ENCODE assay signal across 1 cellular context in the genomic region with DNA sequence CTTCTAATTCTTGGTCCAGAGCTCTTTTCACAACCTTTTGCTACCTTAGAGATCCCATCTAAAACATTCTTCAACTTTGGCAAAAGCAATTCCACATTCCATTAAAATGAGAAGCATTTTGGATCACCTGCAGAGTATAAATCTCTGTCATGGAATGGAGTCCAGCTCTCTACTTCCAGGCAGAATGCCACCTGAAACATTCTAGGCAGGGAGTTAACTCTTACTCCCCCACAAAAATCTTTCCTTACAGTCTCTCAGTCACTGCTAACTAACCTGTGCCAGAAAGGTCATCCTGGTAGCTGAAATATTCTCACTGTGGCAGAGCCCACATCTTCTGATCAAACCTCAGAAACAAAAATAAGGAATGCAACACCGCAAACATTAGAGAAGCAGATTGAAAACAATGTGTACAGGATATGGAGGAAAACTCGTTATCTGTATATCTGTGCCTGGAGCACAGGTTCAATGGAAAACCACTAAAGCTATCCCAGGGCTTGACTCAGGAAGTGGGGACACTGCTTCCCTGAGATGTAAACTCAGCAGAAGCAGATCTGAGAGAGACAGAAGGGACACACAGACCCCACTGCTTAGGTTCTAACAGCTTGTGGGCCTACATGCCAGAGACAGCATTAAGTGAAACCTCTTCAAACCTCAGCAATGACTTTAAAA.
TF ChIP-seq lines count a peak whose summit lies in the region.

No MANE protein-coding gene starts in this region.

TF ChIP-seq in SK-N-SH, 30 proteins besides CTCF, POLR2A, EP300 and RAD21 (continued from another document):
- TF ChIP-seq, protein P1, sequence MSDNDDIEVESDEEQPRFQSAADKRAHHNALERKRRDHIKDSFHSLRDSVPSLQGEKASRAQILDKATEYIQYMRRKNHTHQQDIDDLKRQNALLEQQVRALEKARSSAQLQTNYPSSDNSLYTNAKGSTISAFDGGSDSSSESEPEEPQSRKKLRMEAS (IDR thresholded peaks at IDR 0.05; ENCODE audit: low read depth), result no peak
- TF ChIP-seq MXI1 (IDR thresholded peaks at IDR 0.05; ENCODE audit: low read depth, low read length) (no peak), FOSL2 (IDR thresholded peaks at IDR 0.05; ENCODE audit: borderline replicate concordance, low read depth) (0 out of 2 replicates have a peak, but pooled peaks have one; percentile 14), SMC3 (IDR thresholded peaks at IDR 0.05; ENCODE audit: low read depth, low read length) (no peak), YY1 (IDR thresholded peaks at IDR 0.05; ENCODE audit: low read depth) (no peak), RCOR1 (IDR thresholded peaks at IDR 0.05; ENCODE audit: low read length) (no peak), POLR2AphosphoS5 (IDR thresholded peaks at IDR 0.05; ENCODE audit: low read depth, low read length) (no peak), FOXM1 (IDR thresholded peaks at IDR 0.05; ENCODE audit: low read depth) (no peak), JUND (IDR thresholded peaks at IDR 0.05) (peak; percentile 35; the same call in 1 of the 2 replicates), SIN3A (IDR thresholded peaks at IDR 0.05; ENCODE audit: borderline replicate concordance, low read depth, low read length) (no peak), TEAD4 (IDR thresholded peaks at IDR 0.05; ENCODE audit: borderline replicate concordance, insufficient read depth) (0 out of 2 replicates have a peak, but pooled peaks have one; percentile 45), CHD2 (IDR thresholded peaks at IDR 0.05; ENCODE audit: low read length, partially characterized antibody) (no peak), NFIC (IDR thresholded peaks at IDR 0.05; ENCODE audit: borderline replicate concordance) (peak; percentile 82), FOXJ3 (CRISPR knock-in tag; IDR thresholded peaks at IDR 0.05) (no peak), ELF1 (IDR thresholded peaks at IDR 0.05) (no peak), NRF1 (IDR thresholded peaks at IDR 0.05; ENCODE audit: low read depth, low read length) (no peak), MEF2A (IDR thresholded peaks at IDR 0.05; ENCODE audit: borderline replicate concordance, low read depth) (no peak), TCF12 (IDR thresholded peaks at IDR 0.05) (peak; percentile 65), TAF1 (IDR thresholded peaks at IDR 0.05; ENCODE audit: borderline replicate concordance, low read depth, low read length) (no peak), GABPA (IDR thresholded peaks at IDR 0.05; ENCODE audit: low read depth) (no peak), GATA2 (CRISPR knock-in tag; IDR thresholded peaks at IDR 0.05) (no peak)
- TF ChIP-seq, protein P2, sequence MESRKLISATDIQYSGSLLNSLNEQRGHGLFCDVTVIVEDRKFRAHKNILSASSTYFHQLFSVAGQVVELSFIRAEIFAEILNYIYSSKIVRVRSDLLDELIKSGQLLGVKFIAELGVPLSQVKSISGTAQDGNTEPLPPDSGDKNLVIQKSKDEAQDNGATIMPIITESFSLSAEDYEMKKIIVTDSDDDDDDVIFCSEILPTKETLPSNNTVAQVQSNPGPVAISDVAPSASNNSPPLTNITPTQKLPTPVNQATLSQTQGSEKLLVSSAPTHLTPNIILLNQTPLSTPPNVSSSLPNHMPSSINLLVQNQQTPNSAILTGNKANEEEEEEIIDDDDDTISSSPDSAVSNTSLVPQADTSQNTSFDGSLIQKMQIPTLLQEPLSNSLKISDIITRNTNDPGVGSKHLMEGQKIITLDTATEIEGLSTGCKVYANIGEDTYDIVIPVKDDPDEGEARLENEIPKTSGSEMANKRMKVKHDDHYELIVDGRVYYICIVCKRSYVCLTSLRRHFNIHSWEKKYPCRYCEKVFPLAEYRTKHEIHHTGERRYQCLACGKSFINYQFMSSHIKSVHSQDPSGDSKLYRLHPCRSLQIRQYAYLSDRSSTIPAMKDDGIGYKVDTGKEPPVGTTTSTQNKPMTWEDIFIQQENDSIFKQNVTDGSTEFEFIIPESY (IDR thresholded peaks at IDR 0.05; ENCODE audit: borderline replicate concordance, low read depth), result no peak
- TF ChIP-seq, protein P3, sequence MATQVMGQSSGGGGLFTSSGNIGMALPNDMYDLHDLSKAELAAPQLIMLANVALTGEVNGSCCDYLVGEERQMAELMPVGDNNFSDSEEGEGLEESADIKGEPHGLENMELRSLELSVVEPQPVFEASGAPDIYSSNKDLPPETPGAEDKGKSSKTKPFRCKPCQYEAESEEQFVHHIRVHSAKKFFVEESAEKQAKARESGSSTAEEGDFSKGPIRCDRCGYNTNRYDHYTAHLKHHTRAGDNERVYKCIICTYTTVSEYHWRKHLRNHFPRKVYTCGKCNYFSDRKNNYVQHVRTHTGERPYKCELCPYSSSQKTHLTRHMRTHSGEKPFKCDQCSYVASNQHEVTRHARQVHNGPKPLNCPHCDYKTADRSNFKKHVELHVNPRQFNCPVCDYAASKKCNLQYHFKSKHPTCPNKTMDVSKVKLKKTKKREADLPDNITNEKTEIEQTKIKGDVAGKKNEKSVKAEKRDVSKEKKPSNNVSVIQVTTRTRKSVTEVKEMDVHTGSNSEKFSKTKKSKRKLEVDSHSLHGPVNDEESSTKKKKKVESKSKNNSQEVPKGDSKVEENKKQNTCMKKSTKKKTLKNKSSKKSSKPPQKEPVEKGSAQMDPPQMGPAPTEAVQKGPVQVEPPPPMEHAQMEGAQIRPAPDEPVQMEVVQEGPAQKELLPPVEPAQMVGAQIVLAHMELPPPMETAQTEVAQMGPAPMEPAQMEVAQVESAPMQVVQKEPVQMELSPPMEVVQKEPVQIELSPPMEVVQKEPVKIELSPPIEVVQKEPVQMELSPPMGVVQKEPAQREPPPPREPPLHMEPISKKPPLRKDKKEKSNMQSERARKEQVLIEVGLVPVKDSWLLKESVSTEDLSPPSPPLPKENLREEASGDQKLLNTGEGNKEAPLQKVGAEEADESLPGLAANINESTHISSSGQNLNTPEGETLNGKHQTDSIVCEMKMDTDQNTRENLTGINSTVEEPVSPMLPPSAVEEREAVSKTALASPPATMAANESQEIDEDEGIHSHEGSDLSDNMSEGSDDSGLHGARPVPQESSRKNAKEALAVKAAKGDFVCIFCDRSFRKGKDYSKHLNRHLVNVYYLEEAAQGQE (IDR thresholded peaks at IDR 0.05; ENCODE audit: low read depth, low read length), result no peak
- TF ChIP-seq, protein P4, sequence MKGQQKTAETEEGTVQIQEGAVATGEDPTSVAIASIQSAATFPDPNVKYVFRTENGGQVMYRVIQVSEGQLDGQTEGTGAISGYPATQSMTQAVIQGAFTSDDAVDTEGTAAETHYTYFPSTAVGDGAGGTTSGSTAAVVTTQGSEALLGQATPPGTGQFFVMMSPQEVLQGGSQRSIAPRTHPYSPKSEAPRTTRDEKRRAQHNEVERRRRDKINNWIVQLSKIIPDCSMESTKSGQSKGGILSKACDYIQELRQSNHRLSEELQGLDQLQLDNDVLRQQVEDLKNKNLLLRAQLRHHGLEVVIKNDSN (IDR thresholded peaks at IDR 0.05; ENCODE audit: borderline replicate concordance, low read depth), result no peak
- TF ChIP-seq, protein P5, sequence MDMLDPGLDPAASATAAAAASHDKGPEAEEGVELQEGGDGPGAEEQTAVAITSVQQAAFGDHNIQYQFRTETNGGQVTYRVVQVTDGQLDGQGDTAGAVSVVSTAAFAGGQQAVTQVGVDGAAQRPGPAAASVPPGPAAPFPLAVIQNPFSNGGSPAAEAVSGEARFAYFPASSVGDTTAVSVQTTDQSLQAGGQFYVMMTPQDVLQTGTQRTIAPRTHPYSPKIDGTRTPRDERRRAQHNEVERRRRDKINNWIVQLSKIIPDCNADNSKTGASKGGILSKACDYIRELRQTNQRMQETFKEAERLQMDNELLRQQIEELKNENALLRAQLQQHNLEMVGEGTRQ (IDR thresholded peaks at IDR 0.05; ENCODE audit: borderline replicate concordance, low read depth, low read length), result no peak
- TF ChIP-seq, protein P6, sequence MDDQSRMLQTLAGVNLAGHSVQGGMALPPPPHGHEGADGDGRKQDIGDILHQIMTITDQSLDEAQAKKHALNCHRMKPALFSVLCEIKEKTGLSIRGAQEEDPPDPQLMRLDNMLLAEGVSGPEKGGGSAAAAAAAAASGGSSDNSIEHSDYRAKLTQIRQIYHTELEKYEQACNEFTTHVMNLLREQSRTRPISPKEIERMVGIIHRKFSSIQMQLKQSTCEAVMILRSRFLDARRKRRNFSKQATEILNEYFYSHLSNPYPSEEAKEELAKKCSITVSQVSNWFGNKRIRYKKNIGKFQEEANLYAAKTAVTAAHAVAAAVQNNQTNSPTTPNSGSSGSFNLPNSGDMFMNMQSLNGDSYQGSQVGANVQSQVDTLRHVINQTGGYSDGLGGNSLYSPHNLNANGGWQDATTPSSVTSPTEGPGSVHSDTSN (IDR thresholded peaks at IDR 0.05), result peak; percentile 76
- TF ChIP-seq, protein P7, sequence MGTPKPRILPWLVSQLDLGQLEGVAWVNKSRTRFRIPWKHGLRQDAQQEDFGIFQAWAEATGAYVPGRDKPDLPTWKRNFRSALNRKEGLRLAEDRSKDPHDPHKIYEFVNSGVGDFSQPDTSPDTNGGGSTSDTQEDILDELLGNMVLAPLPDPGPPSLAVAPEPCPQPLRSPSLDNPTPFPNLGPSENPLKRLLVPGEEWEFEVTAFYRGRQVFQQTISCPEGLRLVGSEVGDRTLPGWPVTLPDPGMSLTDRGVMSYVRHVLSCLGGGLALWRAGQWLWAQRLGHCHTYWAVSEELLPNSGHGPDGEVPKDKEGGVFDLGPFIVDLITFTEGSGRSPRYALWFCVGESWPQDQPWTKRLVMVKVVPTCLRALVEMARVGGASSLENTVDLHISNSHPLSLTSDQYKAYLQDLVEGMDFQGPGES (IDR thresholded peaks at IDR 0.05; ENCODE audit: low read depth, low read length), result no peak
